ENCODE assay signal across 26 cellular contexts in genomic region chr2:122163596-122163995, GRCh38.
"Had no signal": no experiment of that assay in that cellular context is flagged by ENCODE, and none has a peak within 500 bp of the region (broad histone marks: within the 10 kb centered on the region; RNA-seq: fewer than 3 reads in every experiment).

No MANE protein-coding gene starts in this region.

- DNase-seq: activated CD4-positive, alpha-beta memory T cell treated with anti-CD3 and anti-CD28 coated beads, Interleukin-2, amount 10 ng/mL, durations not matched to agents 7 days and 5 days; activated CD4-positive, alpha-beta T cell treated with anti-CD3 and anti-CD28 coated beads for 36 hours; activated CD4-positive, alpha-beta T cell treated with anti-CD3 and anti-CD28 coated beads, Interleukin-2, amount 50 U/mL, for 1 hour; activated naive CD4-positive, alpha-beta T cell treated with anti-CD3 and anti-CD28 coated beads, Interleukin-2, amount 50 U/mL, for 16 hours; activated naive CD8-positive, alpha-beta T cell treated with anti-CD3 and anti-CD28 coated beads, Interleukin-2, amount 10 ng/mL, durations not matched to agents 7 days and 5 days; activated T-cell treated with anti-CD3 and anti-CD28 coated beads for 4 hours; activated T-cell treated with anti-CD3 and anti-CD28 coated beads, Interleukin-2, amount 50 U/mL, for 48 hours; adrenal gland; anterior cingulate cortex; cerebellar nuclear complex; MG63; MV-4-11; NCI-H1092 treated with DMSO at 0.1 percent for 48 hours; NCI-H1417 treated with DMSO at 0.1 percent for 48 hours; NCI-H1694; NCI-H2029 treated with DMSO at 0.1 percent for 48 hours; NCI-H446; NCI-H526; NCI-H774; Peyer's patch; Right ventricle myocardium superior; SJCRH30; WERI-Rb-1 had no signal

- H3K4me1 ChIP-seq: adrenal gland, Peyer's patch, SJCRH30 had no signal

- H3K27me3 ChIP-seq: adrenal gland, Peyer's patch had no signal

- H3K4me3 ChIP-seq: adrenal gland, MG63, Peyer's patch, SJCRH30 had no signal

- H3K9me3 ChIP-seq: adrenal gland, MG63, Peyer's patch, SJCRH30 had no signal

- H3K27ac ChIP-seq: adrenal gland, Peyer's patch, RWPE1, SJCRH30, WERI-Rb-1 had no signal

- H3K36me3 ChIP-seq: adrenal gland, MG63, Peyer's patch, SJCRH30, WERI-Rb-1 had no signal

- ATAC-seq: activated CD4-positive, alpha-beta T cell treated with anti-CD3 and anti-CD28 coated beads for 36 hours; activated T-helper 17 cell treated with anti-CD3 and anti-CD28 coated beads, Interleukin-2, amount 50 U/mL, for 72 hours; SK-N-SH treated with all-trans-retinoic acid at 6 μM for 48 hours had no signal
